Comparison of ENCODE assay signal across 18 cellular contexts in genomic region chr10:132834891-132835847, GRCh38. TPM values are rescaled to one million over a fixed set of nuclear protein-coding genes. Genes with fewer than 3 reads are reported as not detected.
"Had no signal": no experiment of that assay in that cellular context is flagged by ENCODE, and none has a peak within 500 bp of the region (broad histone marks: within the 10 kb centered on the region; RNA-seq: fewer than 3 reads in every experiment).

No MANE protein-coding gene starts in this region.

- DNase-seq: activated CD4-positive, CD25-positive, alpha-beta regulatory T cell treated with anti-CD3 and anti-CD28 coated beads, Interleukin-2, amount 50 U/mL, for 72 hours; activated CD8-positive, alpha-beta memory T cell treated with anti-CD3 and anti-CD28 coated beads, Interleukin-2, amount 10 ng/mL, durations not matched to agents 7 days and 5 days; activated effector memory CD4-positive, alpha-beta T cell treated with Interleukin-2 at 50 U/mL for 16 hours; activated naive CD4-positive, alpha-beta T cell treated with anti-CD3 and anti-CD28 coated beads, Interleukin-2, amount 50 U/mL, for 16 hours; activated T-cell treated with anti-CD3 and anti-CD28 coated beads, Interleukin-2, amount 50 U/mL, for 4 hours; left ventricle myocardium inferior; mesendoderm; nephron progenitor cell; stimulated activated CD4-positive, alpha-beta T cell treated with anti-CD3 and anti-CD28 coated beads, Interleukin-15, amount 100 ng/mL, for 24 hours; stimulated activated CD4-positive, alpha-beta T cell treated with anti-CD3 and anti-CD28 coated beads, Interleukin-4, amount 100 ng/mL, for 1 hour; stimulated activated naive CD4-positive, alpha-beta T cell treated with Interleukin-2 at 50 U/mL for 16 hours had no signal

- H3K4me1 Mint-ChIP-seq: activated CD8-positive, alpha-beta memory T cell treated with anti-CD3 and anti-CD28 coated beads, Interleukin-2, amount 10 ng/mL, durations not matched to agents 7 days and 5 days had no signal

- H3K4me3 Mint-ChIP-seq: activated CD8-positive, alpha-beta memory T cell treated with anti-CD3 and anti-CD28 coated beads, Interleukin-2, amount 10 ng/mL, durations not matched to agents 7 days and 5 days; activated T-cell treated with anti-CD3 and anti-CD28 coated beads, Interleukin-2, amount 50 U/mL, for 4 hours; nephron progenitor cell had no signal

- H3K27ac ChIP-seq: cardiac muscle cell, hepatocyte, left ventricle myocardium inferior, suprapubic skin had no signal

- H3K9me3 Mint-ChIP-seq: activated T-cell treated with anti-CD3 and anti-CD28 coated beads, Interleukin-2, amount 50 U/mL, for 4 hours; nephron progenitor cell had no signal

- H3K36me3 ChIP-seq: cardiac muscle cell, left ventricle myocardium inferior, suprapubic skin had no signal

- H3K36me3 Mint-ChIP-seq: activated CD8-positive, alpha-beta memory T cell treated with anti-CD3 and anti-CD28 coated beads, Interleukin-2, amount 10 ng/mL, durations not matched to agents 7 days and 5 days had no signal

- ATAC-seq: activated CD8-positive, alpha-beta memory T cell treated with anti-CD3 and anti-CD28 coated beads, Interleukin-2, amount 10 ng/mL, durations not matched to agents 7 days and 5 days; activated T-cell treated with anti-CD3 and anti-CD28 coated beads, Interleukin-2, amount 50 U/mL, for 4 hours had no signal

- H3K4me3 ChIP-seq: cardiac muscle cell, hepatocyte, left ventricle myocardium inferior, suprapubic skin had no signal

- H3K27ac Mint-ChIP-seq: activated CD8-positive, alpha-beta memory T cell treated with anti-CD3 and anti-CD28 coated beads, Interleukin-2, amount 10 ng/mL, durations not matched to agents 7 days and 5 days; nephron progenitor cell had no signal

- H3K9me3 ChIP-seq: left ventricle myocardium inferior, suprapubic skin had no signal

RNA-seq across cellular contexts. Expression of gene NKX6-2, which starts 49.2 kb away (rescaled TPM):
- total RNA-seq: activated CD8-positive, alpha-beta memory T cell treated with anti-CD3 and anti-CD28 coated beads, Interleukin-2, amount 10 ng/mL, durations not matched to agents 7 days and 5 days; activated T-cell treated with anti-CD3 and anti-CD28 coated beads, Interleukin-2, amount 50 U/mL, for 4 hours; left ventricle myocardium inferior; omental fat pad; skeletal muscle tissue; suprapubic skin; T-helper 1 cell treated with Interleukin-12 subunit alpha and Interleukin-12 subunit beta and Interleukin-4 antibody, amounts not matched to agents 30 ng/mL and 1 ng/mL, for 36 hours; ureter had no signal
